Comparison of ENCODE assay signal across 10 cellular contexts in genomic region chr1:171645553-171646336, GRCh38. TPM values are rescaled to one million over a fixed set of nuclear protein-coding genes. Genes with fewer than 3 reads are reported as not detected.
DNase-seq lines count a peak whose midpoint lies in the region; ATAC-seq and TF ChIP-seq lines count a peak whose summit lies in the region.
"Had no signal": no experiment of that assay in that cellular context is flagged by ENCODE, and none has a peak within 500 bp of the region (broad histone marks: within the 10 kb centered on the region; RNA-seq: fewer than 3 reads in every experiment).

No MANE protein-coding gene starts in this region.

- peaks cover 0 to 67% (median 8%) of the 10 kb centered on the region in 3 donors for H3K4me1 ChIP-seq in gastroesophageal sphincter
- peaks cover 0 to 4% of the 10 kb centered on the region in 2 donors for H3K4me1 ChIP-seq in naive thymus-derived CD4-positive, alpha-beta T cell (ENCODE audit: control insufficient read depth in 2 of 2, insufficient read depth in 2 of 2, low read length in 2 of 2)

- 8 to 16% methylated on average over 4 to 7 of the region's 8 CpGs for WGBS in gastroesophageal sphincter (ENCODE audit: low coverage in 1 of 2), 2 donors

- TF ChIP-seq CTCF in gastroesophageal sphincter (IDR thresholded peaks at IDR 0.05) (no peak), GM20000 (IDR thresholded peaks at IDR 0.05; ENCODE audit: extremely low read depth, missing control alignments) (no peak)

- no peaks in the 10 kb centered on the region for H3K36me3 ChIP-seq in gastroesophageal sphincter
- H3K36me3 ChIP-seq in naive thymus-derived CD4-positive, alpha-beta T cell (ENCODE audit: control insufficient read depth in 2 of 3, insufficient read depth in 3 of 3, low read length in 3 of 3): no peaks in the 10 kb centered on the region

- ATAC-seq in gastroesophageal sphincter: peak; percentile 89
- ATAC-seq in naive thymus-derived CD4-positive, alpha-beta T cell: no peak
- no peak for ATAC-seq in natural killer cell treated with Interleukin-12 subunit alpha and Interleukin-12 subunit beta and Interleukin-15 and Interleukin-18, amount 100 ng/mL, for 72 hours

- H3K4me3 Mint-ChIP-seq in naive thymus-derived CD4-positive, alpha-beta T cell: no peak overlapping the region
- H3K4me3 Mint-ChIP-seq in natural killer cell treated with Interleukin-12 subunit alpha and Interleukin-12 subunit beta and Interleukin-15 and Interleukin-18, amount 100 ng/mL, for 72 hours: no peak overlapping the region
- H3K4me3 Mint-ChIP-seq: activated CD4-positive, alpha-beta memory T cell treated with anti-CD3 and anti-CD28 coated beads for 36 hours; CD4-positive, alpha-beta T cell had no signal

- no peaks in the 10 kb centered on the region for H3K9me3 Mint-ChIP-seq in naive thymus-derived CD4-positive, alpha-beta T cell
- H3K9me3 Mint-ChIP-seq in natural killer cell treated with Interleukin-12 subunit alpha and Interleukin-12 subunit beta and Interleukin-15 and Interleukin-18, amount 100 ng/mL, for 72 hours: no peaks in the 10 kb centered on the region
- H3K9me3 Mint-ChIP-seq: activated CD4-positive, alpha-beta memory T cell treated with anti-CD3 and anti-CD28 coated beads for 36 hours; CD4-positive, alpha-beta T cell had no signal

- no peak for TF ChIP-seq EP300 in gastroesophageal sphincter (IDR thresholded peaks at IDR 0.05)

- DNase-seq in C1 segment of cervical spinal cord (lab: John Stamatoyannopoulos, UW) (peak in 11 of 14 donors; percentile 16 to 99 (median 51)), SK-N-DZ (ENCODE audit: low spot score) (peak; percentile 79), nucleus accumbens (lab: John Stamatoyannopoulos, UW) (peak in 31 of 56 donors; percentile 3 to 68 (median 16)), NCI-H69 (lab: John Stamatoyannopoulos, UW) (no peak), GM20000 (ENCODE audit: low spot score) (no peak)
- no peak for DNase-seq in naive thymus-derived CD4-positive, alpha-beta T cell
- no peak for DNase-seq in natural killer cell treated with Interleukin-12 subunit alpha and Interleukin-12 subunit beta and Interleukin-15 and Interleukin-18, amount 100 ng/mL, for 72 hours (ENCODE audit: low spot score)

- intact Hi-C loops in naive thymus-derived CD4-positive, alpha-beta T cell (cut with micrococcal nuclease): loop anchor here (1.0 to 5.0 kb wide), 5 partner anchors 96 to 340 kb away; partner anchors contain the start of genes DNM3 (in 1 of the 2) and PRRC2C (in 1 of the 2)

- H3K4me3 ChIP-seq in gastroesophageal sphincter: peak overlapping the region in 1 of 2 donors; percentile 6
- no peak overlapping the region for H3K4me3 ChIP-seq in naive thymus-derived CD4-positive, alpha-beta T cell (ENCODE audit: low read length)

- H3K27ac ChIP-seq in gastroesophageal sphincter: peak overlapping the region; percentile 75 to 89 (median 84)
- no peak overlapping the region for H3K27ac ChIP-seq in naive thymus-derived CD4-positive, alpha-beta T cell (ENCODE audit: low read depth, low read length)

- peaks cover 4 to 12% (median 6%) of the 10 kb centered on the region in 7 donors for H3K4me1 Mint-ChIP-seq in naive thymus-derived CD4-positive, alpha-beta T cell
- H3K4me1 Mint-ChIP-seq in natural killer cell treated with Interleukin-12 subunit alpha and Interleukin-12 subunit beta and Interleukin-15 and Interleukin-18, amount 100 ng/mL, for 72 hours (ENCODE audit: low read depth in 2 of 2): peaks cover 4 to 10% of the 10 kb centered on the region in 2 donors

- CTCF ChIA-PET in naive thymus-derived CD4-positive, alpha-beta T cell (lab: Charles Lee): interaction anchor here (0.8 to 2.1 kb wide), 5 partner anchors 141 to 1758 kb away, joined by 3 to 21 read pairs (median 3); no protein-coding TSS in a partner anchor

- no peaks in the 10 kb centered on the region for H3K36me3 Mint-ChIP-seq in naive thymus-derived CD4-positive, alpha-beta T cell
- no peaks in the 10 kb centered on the region for H3K36me3 Mint-ChIP-seq in natural killer cell treated with Interleukin-12 subunit alpha and Interleukin-12 subunit beta and Interleukin-15 and Interleukin-18, amount 100 ng/mL, for 72 hours
- H3K36me3 Mint-ChIP-seq: activated CD4-positive, alpha-beta memory T cell treated with anti-CD3 and anti-CD28 coated beads for 36 hours had no signal

- POLR2A ChIA-PET in naive thymus-derived CD4-positive, alpha-beta T cell (lab: Charles Lee): no interaction called here

- peaks cover 0 to 11% (median 0%) of the 10 kb centered on the region in 5 donors for H3K27me3 Mint-ChIP-seq in naive thymus-derived CD4-positive, alpha-beta T cell
- H3K27me3 Mint-ChIP-seq in natural killer cell treated with Interleukin-12 subunit alpha and Interleukin-12 subunit beta and Interleukin-15 and Interleukin-18, amount 100 ng/mL, for 72 hours: peaks cover 2% of the 10 kb centered on the region in 2 donors
- H3K27me3 Mint-ChIP-seq: activated CD4-positive, alpha-beta memory T cell treated with anti-CD3 and anti-CD28 coated beads for 36 hours; CD4-positive, alpha-beta T cell had no signal

- H3K27me3 ChIP-seq in gastroesophageal sphincter: no peaks in the 10 kb centered on the region
- no peaks in the 10 kb centered on the region for H3K27me3 ChIP-seq in naive thymus-derived CD4-positive, alpha-beta T cell (ENCODE audit: control insufficient read depth in 2 of 2, insufficient read depth in 2 of 2, low read length in 2 of 2)

- no peaks in the 10 kb centered on the region for H3K9me3 ChIP-seq in gastroesophageal sphincter
- H3K9me3 ChIP-seq in naive thymus-derived CD4-positive, alpha-beta T cell (ENCODE audit: control insufficient read depth in 2 of 3, low read length in 3 of 3): no peaks in the 10 kb centered on the region

- no peak overlapping the region for H3K27ac Mint-ChIP-seq in naive thymus-derived CD4-positive, alpha-beta T cell
- peak overlapping the region in 1 of 2 donors; percentile 19 for H3K27ac Mint-ChIP-seq in natural killer cell treated with Interleukin-12 subunit alpha and Interleukin-12 subunit beta and Interleukin-15 and Interleukin-18, amount 100 ng/mL, for 72 hours
- H3K27ac Mint-ChIP-seq: activated CD4-positive, alpha-beta memory T cell treated with anti-CD3 and anti-CD28 coated beads for 36 hours; CD4-positive, alpha-beta T cell had no signal

- no peak for TF ChIP-seq POLR2A in gastroesophageal sphincter (IDR thresholded peaks at IDR 0.05)

RNA-seq across cellular contexts. Expression of gene MYOC, which starts 6.7 kb away (rescaled TPM):
- polyA plus RNA-seq in SK-N-DZ (2014; cell fraction: cytosol; rRNA removed): not detected in 2 replicates
- polyA plus RNA-seq in SK-N-DZ (2014; cell fraction: nucleus; rRNA removed): not detected in 2 replicates
- total RNA-seq in gastroesophageal sphincter: 1,000 to 10,000 TPM in 1 of 4 donors, 100 to 1,000 TPM in 2, 10 to 100 TPM in 1; 88.5 to 1,432 (median 227) TPM
- total RNA-seq in naive thymus-derived CD4-positive, alpha-beta T cell: not detected
- not detected for polyA plus RNA-seq in naive thymus-derived CD4-positive, alpha-beta T cell
- total RNA-seq in natural killer cell treated with Interleukin-12 subunit alpha and Interleukin-12 subunit beta and Interleukin-15 and Interleukin-18, amount 100 ng/mL, for 72 hours: not detected
- total RNA-seq: activated CD4-positive, alpha-beta memory T cell treated with anti-CD3 and anti-CD28 coated beads for 36 hours; CD4-positive, alpha-beta T cell had no signal

RNA-seq across cellular contexts. Expression of gene MYOCOS, which starts 23.7 kb away (rescaled TPM):
- not detected in 2 replicates for polyA plus RNA-seq in SK-N-DZ (2014; cell fraction: cytosol; rRNA removed)
- polyA plus RNA-seq in SK-N-DZ (2014; cell fraction: nucleus; rRNA removed): not detected in 2 replicates
- total RNA-seq in gastroesophageal sphincter: not detected
- under 1 TPM in 3 of 5 experiments, not detected in 2; 0.22 to 0.81 (median 0.41) TPM for total RNA-seq in naive thymus-derived CD4-positive, alpha-beta T cell
- under 1 TPM in 1 of 2 donors, not detected in 1; 0.19 TPM for polyA plus RNA-seq in naive thymus-derived CD4-positive, alpha-beta T cell
- under 1 TPM in 1 of 2 donors, not detected in 1; 0.17 TPM for total RNA-seq in natural killer cell treated with Interleukin-12 subunit alpha and Interleukin-12 subunit beta and Interleukin-15 and Interleukin-18, amount 100 ng/mL, for 72 hours
- total RNA-seq: activated CD4-positive, alpha-beta memory T cell treated with anti-CD3 and anti-CD28 coated beads for 36 hours had no signal

Comparison
In these comparisons a context has a peak if more than half of its experiments do, and no peak if none do; other contexts are left out.
1. DNase-seq: peak in C1 segment of cervical spinal cord (11 of 14), SK-N-DZ (single experiment) and nucleus accumbens (31 of 56); none in naive thymus-derived CD4-positive, alpha-beta T cell (0 of 9), NCI-H69 (single experiment), natural killer cell treated with Interleukin-12 subunit alpha and Interleukin-12 subunit beta and Interleukin-15 and Interleukin-18, amount 100 ng/mL, for 72 hours (single experiment) and GM20000 (single experiment).
2. RNA of gene MYOC, which starts 6.7 kb away (total RNA-seq): 88.5 to 1,432 TPM in gastroesophageal sphincter; not detected in naive thymus-derived CD4-positive, alpha-beta T cell and not detected in natural killer cell treated with Interleukin-12 subunit alpha and Interleukin-12 subunit beta and Interleukin-15 and Interleukin-18, amount 100 ng/mL, for 72 hours; every median in the first group is over 10 times any median in the second.